In genomic region chr7:138658889-138659288, GRCh38 we compare ENCODE assay signal across 35 cellular contexts. TPM values are rescaled to one million over a fixed set of nuclear protein-coding genes. Genes with fewer than 3 reads are reported as not detected.
"Had no signal": no experiment of that assay in that cellular context is flagged by ENCODE, and none has a peak within 500 bp of the region (broad histone marks: within the 10 kb centered on the region; RNA-seq: fewer than 3 reads in every experiment).

No MANE protein-coding gene starts in this region.

- H3K9me3 Mint-ChIP-seq: immature natural killer cell; natural killer cell treated with Interleukin-12 subunit alpha and Interleukin-12 subunit beta and Interleukin-15 and Interleukin-18, amount 100 ng/mL, for 72 hours; neural crest cell; stimulated activated effector memory CD8-positive, alpha-beta T cell treated with anti-CD3 and anti-CD28 coated beads, Interleukin-12 subunit alpha, Interleukin-12 subunit beta, amount 100 ng/mL, for 72 hours; type B pancreatic cell had no signal

- H3K27me3 Mint-ChIP-seq: type B pancreatic cell had no signal

- H3K9me3 ChIP-seq: neutrophil, pancreas, thyroid gland had no signal

- DNase-seq: dermis blood vessel endothelial cell; effector memory CD4-positive, alpha-beta T cell; heart left ventricle; immature natural killer cell; left ventricle myocardium superior; lower lobe of right lung; mucosa of descending colon; naive B cell; pancreas; retina; stimulated activated CD4-positive, alpha-beta T cell treated with anti-CD3 and anti-CD28 coated beads, Interleukin-2, amount 100 ng/mL, for 24 hours; stimulated activated CD4-positive, alpha-beta T cell treated with anti-CD3 and anti-CD28 coated beads, Interleukin-4, amount 100 ng/mL, for 24 hours; stimulated activated naive CD4-positive, alpha-beta T cell treated with Interleukin-2 at 50 U/mL for 16 hours; stomach; thyroid gland had no signal

- H3K79me2 ChIP-seq: hepatocyte had no signal

- H3K27ac Mint-ChIP-seq: immature natural killer cell; natural killer cell treated with Interleukin-12 subunit alpha and Interleukin-12 subunit beta and Interleukin-15 and Interleukin-18, amount 100 ng/mL, for 72 hours; stimulated activated effector memory CD8-positive, alpha-beta T cell treated with anti-CD3 and anti-CD28 coated beads, Interleukin-12 subunit alpha, Interleukin-12 subunit beta, amount 100 ng/mL, for 72 hours; type B pancreatic cell had no signal

- H2AFZ ChIP-seq: hepatocyte had no signal

- H3K4me3 ChIP-seq: coronary artery, esophagus muscularis mucosa, gastroesophageal sphincter, heart left ventricle, hepatocyte, lower lobe of right lung, mucosa of descending colon, pancreas, smooth muscle cell, stomach, thyroid gland had no signal

- H3K27ac ChIP-seq: coronary artery, esophagus muscularis mucosa, foreskin keratinocyte, gastroesophageal sphincter, heart left ventricle, hepatocyte, lower lobe of right lung, neutrophil, pancreas, stomach, thyroid gland had no signal

- H3K36me3 ChIP-seq: esophagus muscularis mucosa, gastroesophageal sphincter, heart left ventricle, lower lobe of right lung, neutrophil, pancreas, stomach, thyroid gland had no signal

- H3K4me1 ChIP-seq: foreskin keratinocyte, heart left ventricle, lower lobe of right lung, pancreas had no signal

- H3K4me3 Mint-ChIP-seq: immature natural killer cell; naive B cell; natural killer cell treated with Interleukin-12 subunit alpha and Interleukin-12 subunit beta and Interleukin-15 and Interleukin-18, amount 100 ng/mL, for 72 hours; neural crest cell; stimulated activated effector memory CD8-positive, alpha-beta T cell treated with anti-CD3 and anti-CD28 coated beads, Interleukin-12 subunit alpha, Interleukin-12 subunit beta, amount 100 ng/mL, for 72 hours; type B pancreatic cell had no signal

- H3K27me3 ChIP-seq: hepatocyte, pancreas, thyroid gland had no signal

- H3K4me2 ChIP-seq: hepatocyte, smooth muscle cell had no signal

- H3K36me3 Mint-ChIP-seq: immature natural killer cell; naive B cell; natural killer cell treated with Interleukin-12 subunit alpha and Interleukin-12 subunit beta and Interleukin-15 and Interleukin-18, amount 100 ng/mL, for 72 hours; stimulated activated effector memory CD8-positive, alpha-beta T cell treated with anti-CD3 and anti-CD28 coated beads, Interleukin-12 subunit alpha, Interleukin-12 subunit beta, amount 100 ng/mL, for 72 hours; type B pancreatic cell had no signal

RNA-seq across cellular contexts. Expression of gene SVOPL, which starts 42.3 kb away (rescaled TPM):
- total RNA-seq: dermis blood vessel endothelial cell; endothelial cell of umbilical vein; epithelial cell of proximal tubule; esophagus muscularis mucosa; fibroblast of lung; foreskin keratinocyte; left ventricle myocardium superior; natural killer cell treated with Interleukin-12 subunit alpha and Interleukin-12 subunit beta and Interleukin-15 and Interleukin-18, amount 100 ng/mL, for 72 hours; neural crest cell; omental fat pad; posterior vena cava; pulmonary artery endothelial cell; sciatic nerve; smooth muscle cell; subcutaneous adipose tissue had no signal
- polyA plus RNA-seq: endothelial cell of umbilical vein, fibroblast of lung, foreskin keratinocyte, heart left ventricle, keratinocyte, smooth muscle cell had no signal
